In the genomic region with DNA sequence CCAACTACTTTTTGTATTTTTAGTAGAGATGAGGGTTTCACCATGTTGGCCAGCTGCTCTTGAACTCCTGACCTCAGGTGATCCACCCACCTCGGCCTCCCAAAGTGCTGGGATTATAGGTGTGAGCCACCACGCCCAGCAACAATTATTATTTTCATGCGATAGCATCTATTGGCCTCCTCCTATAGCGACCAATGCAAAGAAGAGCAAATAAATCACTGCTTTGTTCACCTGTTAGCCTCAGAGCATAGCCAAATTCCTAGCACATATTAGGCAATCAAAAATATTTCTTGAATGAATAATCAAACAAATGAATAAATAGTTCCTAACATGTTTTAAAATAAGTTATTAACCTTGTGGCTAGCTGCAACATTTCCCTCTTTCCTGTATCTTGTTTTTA, we compare ENCODE assay signal across 17 cellular contexts.
"Had no signal": no experiment of that assay in that cellular context is flagged by ENCODE, and none has a peak within 500 bp of the region (broad histone marks: within the 10 kb centered on the region; RNA-seq: fewer than 3 reads in every experiment).

No MANE protein-coding gene starts in this region.

- DNase-seq: activated CD4-positive, alpha-beta T cell treated with anti-CD3 and anti-CD28 coated beads, Interleukin-2, amount 10 ng/mL, durations not matched to agents 7 days and 5 days; activated CD4-positive, CD25-positive, alpha-beta regulatory T cell; activated naive CD4-positive, alpha-beta T cell treated with anti-CD3 and anti-CD28 coated beads, Interleukin-2, amount 10 ng/mL, durations not matched to agents 7 days and 5 days; dermis blood vessel endothelial cell; endodermal cell; heart right ventricle; kidney; left ventricle myocardium superior; pancreas; retina; stimulated activated CD4-positive, alpha-beta T cell treated with anti-CD3 and anti-CD28 coated beads, Interleukin-4, amount 100 ng/mL, for 4 hours; stimulated activated naive CD8-positive, alpha-beta T cell treated with anti-CD3 and anti-CD28 coated beads, Interleukin-15, amount 100 ng/mL, for 72 hours; T-helper 17 cell; uterus had no signal

- H3K27me3 ChIP-seq: heart right ventricle, pancreas, uterus had no signal

- H3K9me3 Mint-ChIP-seq: activated CD4-positive, alpha-beta T cell treated with anti-CD3 and anti-CD28 coated beads, Interleukin-2, amount 10 ng/mL, durations not matched to agents 7 days and 5 days; activated naive CD4-positive, alpha-beta T cell treated with anti-CD3 and anti-CD28 coated beads, Interleukin-2, amount 10 ng/mL, durations not matched to agents 7 days and 5 days; activated T-helper 2 cell treated with anti-CD3 and anti-CD28 coated beads, Interferon-gamma antibody, Interleukin-2, Interleukin-4, amounts not matched to agents 10 μg/mL and 5 μg/mL and 100 μg/mL, durations not matched to agents 14 hours and 24 hours and 36 hours; endodermal cell; stimulated activated naive CD8-positive, alpha-beta T cell treated with anti-CD3 and anti-CD28 coated beads, Interleukin-15, amount 100 ng/mL, for 72 hours had no signal

- ATAC-seq: heart right ventricle; left ventricle myocardium superior; stimulated activated naive CD8-positive, alpha-beta T cell treated with anti-CD3 and anti-CD28 coated beads, Interleukin-15, amount 100 ng/mL, for 72 hours; T-helper 17 cell had no signal

- H3K4me3 ChIP-seq: heart right ventricle, pancreas, skin epidermis, thoracic aorta, uterus had no signal

- H3K27me3 Mint-ChIP-seq: activated CD4-positive, alpha-beta T cell treated with anti-CD3 and anti-CD28 coated beads, Interleukin-2, amount 10 ng/mL, durations not matched to agents 7 days and 5 days; activated naive CD4-positive, alpha-beta T cell treated with anti-CD3 and anti-CD28 coated beads, Interleukin-2, amount 10 ng/mL, durations not matched to agents 7 days and 5 days; stimulated activated naive CD8-positive, alpha-beta T cell treated with anti-CD3 and anti-CD28 coated beads, Interleukin-15, amount 100 ng/mL, for 72 hours; T-helper 17 cell had no signal

- H3K27ac Mint-ChIP-seq: activated CD4-positive, alpha-beta T cell treated with anti-CD3 and anti-CD28 coated beads, Interleukin-2, amount 10 ng/mL, durations not matched to agents 7 days and 5 days; activated naive CD4-positive, alpha-beta T cell treated with anti-CD3 and anti-CD28 coated beads, Interleukin-2, amount 10 ng/mL, durations not matched to agents 7 days and 5 days; activated T-helper 2 cell treated with anti-CD3 and anti-CD28 coated beads, Interferon-gamma antibody, Interleukin-2, Interleukin-4, amounts not matched to agents 10 μg/mL and 5 μg/mL and 100 μg/mL, durations not matched to agents 14 hours and 24 hours and 36 hours; endodermal cell; stimulated activated naive CD8-positive, alpha-beta T cell treated with anti-CD3 and anti-CD28 coated beads, Interleukin-15, amount 100 ng/mL, for 72 hours; T-helper 17 cell had no signal

- H3K9me3 ChIP-seq: heart right ventricle, pancreas, thoracic aorta, uterus had no signal

- H3K27ac ChIP-seq: thoracic aorta had no signal

- H3K36me3 ChIP-seq: heart right ventricle, pancreas, thoracic aorta, uterus had no signal

- H3K4me3 Mint-ChIP-seq: activated CD4-positive, alpha-beta T cell treated with anti-CD3 and anti-CD28 coated beads, Interleukin-2, amount 10 ng/mL, durations not matched to agents 7 days and 5 days; activated naive CD4-positive, alpha-beta T cell treated with anti-CD3 and anti-CD28 coated beads, Interleukin-2, amount 10 ng/mL, durations not matched to agents 7 days and 5 days; endodermal cell; stimulated activated naive CD8-positive, alpha-beta T cell treated with anti-CD3 and anti-CD28 coated beads, Interleukin-15, amount 100 ng/mL, for 72 hours; T-helper 17 cell had no signal

- H3K36me3 Mint-ChIP-seq: activated naive CD4-positive, alpha-beta T cell treated with anti-CD3 and anti-CD28 coated beads, Interleukin-2, amount 10 ng/mL, durations not matched to agents 7 days and 5 days had no signal
